In the genomic region with DNA sequence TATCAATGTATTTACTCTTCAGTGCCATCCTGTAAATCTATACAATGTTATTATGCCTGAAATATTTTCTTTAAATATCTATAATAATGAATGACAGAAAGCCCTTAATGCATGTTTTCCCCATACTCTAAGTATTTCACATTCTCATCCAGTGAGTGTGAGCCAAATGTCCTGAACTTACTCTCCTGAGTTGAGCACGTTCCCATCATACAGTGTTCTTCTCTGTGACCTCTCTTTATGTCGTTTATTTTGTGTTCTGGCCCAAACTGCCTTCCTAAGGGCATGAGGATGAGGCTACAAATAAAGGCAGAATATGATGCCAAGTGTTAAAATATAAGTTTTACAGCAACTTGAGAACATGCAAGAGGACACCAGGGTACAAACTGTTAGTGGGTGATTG, we compare ENCODE assay signal across 25 cellular contexts. TPM values are rescaled to one million over a fixed set of nuclear protein-coding genes. Genes with fewer than 3 reads are reported as not detected.
"Had no signal": no experiment of that assay in that cellular context is flagged by ENCODE, and none has a peak within 500 bp of the region (broad histone marks: within the 10 kb centered on the region; RNA-seq: fewer than 3 reads in every experiment).

No MANE protein-coding gene starts in this region.

- H3K9me3 ChIP-seq: gastrocnemius medialis, heart left ventricle, mucosa of descending colon, neutrophil, suprapubic skin, transverse colon, vagina had no signal

- H3K9me3 Mint-ChIP-seq: activated CD4-positive, alpha-beta memory T cell treated with anti-CD3 and anti-CD28 coated beads, Interleukin-2, amount 10 ng/mL, durations not matched to agents 7 days and 5 days; activated naive CD8-positive, alpha-beta T cell treated with anti-CD3 and anti-CD28 coated beads, Interleukin-2, amount 10 ng/mL, durations not matched to agents 7 days and 5 days; activated T-helper 17 cell treated with anti-CD3 and anti-CD28 coated beads, Interleukin-2, amount 50 U/mL, for 72 hours; dendritic cell treated with granulocyte-macrophage colony-stimulating factor and Interleukin-4, amounts not matched to agents 40 ng/mL and 50 ng/mL, for 4 days; stimulated activated naive CD8-positive, alpha-beta T cell treated with anti-CD3 and anti-CD28 coated beads, Interleukin-15, Interleukin-2, amounts not matched to agents 100 ng/mL and 50 ng/mL, for 24 hours; T-cell; WTC11 had no signal

- H3K36me3 Mint-ChIP-seq: activated CD8-positive, alpha-beta memory T cell treated with anti-CD3 and anti-CD28 coated beads, Interleukin-2, amount 10 ng/mL, durations not matched to agents 7 days and 5 days; naive thymus-derived CD4-positive, alpha-beta T cell; T-cell had no signal

- H3K27ac ChIP-seq: brain microvascular endothelial cell, gastrocnemius medialis, heart left ventricle, neutrophil, parathyroid adenoma, suprapubic skin, transverse colon, vagina had no signal

- H3K4me3 ChIP-seq: gastrocnemius medialis, heart left ventricle, mucosa of descending colon, suprapubic skin, transverse colon, vagina had no signal

- H2AFZ ChIP-seq: parathyroid adenoma had no signal

- ATAC-seq: activated CD8-positive, alpha-beta memory T cell treated with anti-CD3 and anti-CD28 coated beads, Interleukin-2, amount 10 ng/mL, durations not matched to agents 7 days and 5 days; activated T-helper 17 cell treated with anti-CD3 and anti-CD28 coated beads, Interleukin-2, amount 50 U/mL, for 72 hours; esophagus mucosa; gastrocnemius medialis; heart left ventricle; left ventricle myocardium superior; mucosa of descending colon; naive thymus-derived CD4-positive, alpha-beta T cell; T-cell; WTC11 had no signal

- DNase-seq: activated CD4-positive, alpha-beta memory T cell treated with anti-CD3 and anti-CD28 coated beads, Interleukin-2, amount 10 ng/mL, durations not matched to agents 7 days and 5 days; activated CD4-positive, alpha-beta T cell treated with anti-CD3 and anti-CD28 coated beads for 48 hours; activated CD8-positive, alpha-beta memory T cell treated with anti-CD3 and anti-CD28 coated beads, Interleukin-2, amount 10 ng/mL, durations not matched to agents 7 days and 5 days; activated naive CD4-positive, alpha-beta T cell treated with Interleukin-2 at 50 U/mL for 16 hours; activated naive CD8-positive, alpha-beta T cell treated with anti-CD3 and anti-CD28 coated beads, Interleukin-2, amount 10 ng/mL, durations not matched to agents 7 days and 5 days; activated T-cell treated with anti-CD3 and anti-CD28 coated beads, Interleukin-2, amount 50 U/mL, for 1 hour; brain microvascular endothelial cell; effector CD8-positive, alpha-beta T cell; gastrocnemius medialis; heart left ventricle; left ventricle myocardium superior; mucosa of descending colon; naive thymus-derived CD4-positive, alpha-beta T cell; stimulated activated CD4-positive, alpha-beta T cell treated with anti-CD3 and anti-CD28 coated beads, Interleukin-2, amount 100 ng/mL, for 24 hours; T-cell; transverse colon had no signal

- H3K9ac ChIP-seq: parathyroid adenoma had no signal

- H3K27ac Mint-ChIP-seq: activated CD4-positive, alpha-beta memory T cell treated with anti-CD3 and anti-CD28 coated beads, Interleukin-2, amount 10 ng/mL, durations not matched to agents 7 days and 5 days; activated CD8-positive, alpha-beta memory T cell treated with anti-CD3 and anti-CD28 coated beads, Interleukin-2, amount 10 ng/mL, durations not matched to agents 7 days and 5 days; activated naive CD8-positive, alpha-beta T cell treated with anti-CD3 and anti-CD28 coated beads, Interleukin-2, amount 10 ng/mL, durations not matched to agents 7 days and 5 days; activated T-helper 17 cell treated with anti-CD3 and anti-CD28 coated beads, Interleukin-2, amount 50 U/mL, for 72 hours; dendritic cell treated with granulocyte-macrophage colony-stimulating factor and Interleukin-4, amounts not matched to agents 40 ng/mL and 50 ng/mL, for 4 days; naive thymus-derived CD4-positive, alpha-beta T cell; stimulated activated naive CD8-positive, alpha-beta T cell treated with anti-CD3 and anti-CD28 coated beads, Interleukin-15, Interleukin-2, amounts not matched to agents 100 ng/mL and 50 ng/mL, for 24 hours; T-cell; WTC11 had no signal

- H3K36me3 ChIP-seq: brain microvascular endothelial cell, gastrocnemius medialis, heart left ventricle, neutrophil, suprapubic skin, transverse colon, vagina had no signal

- H3K4me3 Mint-ChIP-seq: activated CD4-positive, alpha-beta memory T cell treated with anti-CD3 and anti-CD28 coated beads, Interleukin-2, amount 10 ng/mL, durations not matched to agents 7 days and 5 days; activated CD8-positive, alpha-beta memory T cell treated with anti-CD3 and anti-CD28 coated beads, Interleukin-2, amount 10 ng/mL, durations not matched to agents 7 days and 5 days; activated naive CD8-positive, alpha-beta T cell treated with anti-CD3 and anti-CD28 coated beads, Interleukin-2, amount 10 ng/mL, durations not matched to agents 7 days and 5 days; dendritic cell treated with granulocyte-macrophage colony-stimulating factor and Interleukin-4, amounts not matched to agents 40 ng/mL and 50 ng/mL, for 4 days; T-cell; WTC11 had no signal

- H3K4me1 ChIP-seq: parathyroid adenoma had no signal

- H3K27me3 ChIP-seq: brain microvascular endothelial cell, suprapubic skin, transverse colon, vagina had no signal

RNA-seq across cellular contexts. Expression of a gene that starts 3.8 kb away (rescaled TPM):
- total RNA-seq: activated CD8-positive, alpha-beta memory T cell treated with anti-CD3 and anti-CD28 coated beads, Interleukin-2, amount 10 ng/mL, durations not matched to agents 7 days and 5 days; activated naive CD8-positive, alpha-beta T cell treated with anti-CD3 and anti-CD28 coated beads, Interleukin-2, amount 10 ng/mL, durations not matched to agents 7 days and 5 days had no signal
- polyA plus RNA-seq: naive thymus-derived CD4-positive, alpha-beta T cell had no signal
